Comparison of ENCODE assay signal across 18 cellular contexts in genomic region chr2:83782122-83782521, GRCh38.
DNase-seq lines count a peak whose midpoint lies in the region; ATAC-seq and TF ChIP-seq lines count a peak whose summit lies in the region.
"Had no signal": no experiment of that assay in that cellular context is flagged by ENCODE, and none has a peak within 500 bp of the region (broad histone marks: within the 10 kb centered on the region; RNA-seq: fewer than 3 reads in every experiment).

No MANE protein-coding gene starts in this region.

- no peaks in the 10 kb centered on the region for H3K36me3 ChIP-seq in WERI-Rb-1
- H3K36me3 ChIP-seq: BLaER1 treated with 17β-estradiol and CSF1 and Interleukin-3, amounts not matched to agents 10 nM and 100 nM had no signal

- no peaks in the 10 kb centered on the region for H3K4me1 Mint-ChIP-seq in chondrocyte (ENCODE audit: low read depth)

- H3K4me3 ChIP-seq in WERI-Rb-1 (ENCODE audit: low read depth, low read length) = no peak overlapping the region
- H3K4me3 ChIP-seq: BLaER1 treated with 17β-estradiol and CSF1 and Interleukin-3, amounts not matched to agents 10 nM and 100 nM; SK-N-MC had no signal

- no peak overlapping the region for H3K4me3 Mint-ChIP-seq in chondrocyte (ENCODE audit: unreplicated experiment)

- H3K36me3 Mint-ChIP-seq in chondrocyte (ENCODE audit: low read depth) = no peaks in the 10 kb centered on the region

- no peak overlapping the region for H3K27ac Mint-ChIP-seq in chondrocyte (ENCODE audit: unreplicated experiment)

- TF ChIP-seq CTCF in chondrocyte (IDR thresholded peaks at IDR 0.05) = peak; percentile 8
- TF ChIP-seq CTCF in WERI-Rb-1 (IDR thresholded peaks at IDR 0.05; ENCODE audit: low read depth, low read length) = no peak

- ATAC-seq in GM18520 (IDR thresholded peaks at IDR 0.05; ENCODE audit: unreplicated experiment) (no peak), GM18868 (IDR thresholded peaks at IDR 0.05; ENCODE audit: unreplicated experiment) (no peak)
- ATAC-seq: PC-3 had no signal

- DNase-seq in DMS 273 (lab: John Stamatoyannopoulos, UW; ENCODE audit: unreplicated experiment) (peak; percentile 22), DMS 273 treated with DMSO at 0.1 percent for 48 hours (lab: John Stamatoyannopoulos, UW) (no peak), DMS114 treated with DMSO at 0.1 percent for 48 hours (lab: John Stamatoyannopoulos, UW; ENCODE audit: unreplicated experiment) (peak; percentile 32), OCI-M1 (lab: John Stamatoyannopoulos, UW) (peak; percentile 47), chondrocyte (ENCODE audit: low spot score) (no peak), WERI-Rb-1 (no peak)
- DNase-seq: DMS79, GDM1, NCI-H1417 treated with DMSO at 0.1 percent for 48 hours, NCI-H2081, NCI-H524 treated with DMSO at 0.1 percent for 48 hours, PC-3 had no signal

- no peaks in the 10 kb centered on the region for H3K27me3 ChIP-seq in WERI-Rb-1 (ENCODE audit: insufficient read depth, low read depth, severe bottlenecking)
- H3K27me3 ChIP-seq: BLaER1 treated with 17β-estradiol and CSF1 and Interleukin-3, amounts not matched to agents 10 nM and 100 nM had no signal

- peaks cover 4% of the 10 kb centered on the region for H3K9me3 Mint-ChIP-seq in chondrocyte (ENCODE audit: low read depth)

- no peaks in the 10 kb centered on the region for H3K9me3 ChIP-seq in WERI-Rb-1 (ENCODE audit: severe bottlenecking)
- H3K9me3 ChIP-seq: BLaER1 treated with 17β-estradiol and CSF1 and Interleukin-3, amounts not matched to agents 10 nM and 100 nM had no signal

- H3K27me3 Mint-ChIP-seq in chondrocyte (ENCODE audit: low read depth) = no peaks in the 10 kb centered on the region

- no peak overlapping the region for H3K27ac ChIP-seq in WERI-Rb-1
- H3K27ac ChIP-seq: 22Rv1; BLaER1 treated with 17β-estradiol and CSF1 and Interleukin-3, amounts not matched to agents 10 nM and 100 nM; KMS-11; SK-N-MC had no signal

Comparison
In these comparisons a context has a peak if more than half of its experiments do, and no peak if none do; other contexts are left out.
1. DNase-seq: peak in DMS 273 (single experiment), DMS114 treated with DMSO at 0.1 percent for 48 hours (single experiment) and OCI-M1 (single experiment); none in DMS 273 treated with DMSO at 0.1 percent for 48 hours (single experiment), chondrocyte (single experiment) and WERI-Rb-1 (single experiment).